In the genomic region with DNA sequence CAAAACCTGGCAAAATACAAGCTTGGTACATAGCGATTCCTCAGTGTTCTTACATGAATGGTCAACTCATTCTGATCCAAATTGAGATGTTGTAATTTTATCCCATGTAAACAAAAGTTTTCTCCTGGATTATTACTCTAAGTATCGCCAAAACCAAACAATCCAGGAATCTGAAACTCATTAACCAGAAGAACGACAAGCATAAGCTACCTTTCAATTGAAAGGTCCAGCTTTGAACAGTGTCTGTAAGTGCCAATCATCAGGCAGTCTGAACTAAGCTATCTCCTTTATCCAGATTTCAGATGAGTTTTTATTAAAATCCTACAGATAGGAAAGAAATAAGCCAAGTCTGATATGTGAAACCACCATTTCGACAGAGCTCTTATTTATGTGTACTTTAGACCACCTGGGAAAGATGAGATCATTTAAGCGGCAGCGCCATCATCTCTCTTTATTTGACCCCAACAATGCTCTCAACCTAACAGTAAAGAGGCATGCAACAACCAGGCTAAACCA, we compare ENCODE assay signal across 8 cellular contexts. TPM values are rescaled to one million over a fixed set of nuclear protein-coding genes. Genes with fewer than 3 reads are reported as not detected.
DNase-seq lines count a peak whose midpoint lies in the region; ATAC-seq, FAIRE-seq and TF ChIP-seq lines count a peak whose summit lies in the region.

No MANE protein-coding gene starts in this region.

- no peak for ATAC-seq in CD4-positive, alpha-beta T cell (ENCODE audit: poor library complexity)

- H3K27ac Mint-ChIP-seq in CD4-positive, alpha-beta T cell, result peak overlapping the region; percentile 91
- peak overlapping the region; percentile 98 to 99 (median 98) for H3K27ac Mint-ChIP-seq in nephron

- peaks cover 16% of the 10 kb centered on the region for H4K20me1 ChIP-seq in Karpas-422 (ENCODE audit: insufficient read depth, low read depth, low read length)

- peaks cover 67% of the 10 kb centered on the region for H3K79me2 ChIP-seq in Karpas-422 (ENCODE audit: low read length)

- no peak overlapping the region for H2AFZ ChIP-seq in Karpas-422 (ENCODE audit: low read length)

- no peaks in the 10 kb centered on the region for H3K9me2 ChIP-seq in Karpas-422 (replicated peaks; ENCODE audit: insufficient read depth, low read length)

- peak overlapping the region; percentile 91 for H3K9ac ChIP-seq in Karpas-422 (ENCODE audit: low read length)

- POLR2A ChIA-PET in CD4-positive, alpha-beta T cell (lab: Charles Lee), result interaction anchor here (1.0 to 6.2 kb wide), 7 partner anchors 9 to 316 kb away, joined by 3 to 85 read pairs (median 10); partner anchors contain the start of genes ELAC1, ME2 and SMAD4

- H3K27me3 ChIP-seq in CD4-positive, alpha-beta T cell (ENCODE audit: control insufficient read depth, insufficient read depth, low read length), result no peaks in the 10 kb centered on the region
- H3K27me3 ChIP-seq in Karpas-422 (ENCODE audit: low read length), result no peaks in the 10 kb centered on the region; the same call in 1 of the 2 replicates

- peaks cover 61% of the 10 kb centered on the region for H3K4me1 ChIP-seq in Karpas-422 (ENCODE audit: low read length)

- peak overlapping the region; percentile 94 for H3K4me3 Mint-ChIP-seq in CD4-positive, alpha-beta T cell
- peak overlapping the region; percentile 78 to 94 (median 89) for H3K4me3 Mint-ChIP-seq in nephron

- H3K9me3 ChIP-seq in CD4-positive, alpha-beta T cell (ENCODE audit: control insufficient read depth, low read length), result no peaks in the 10 kb centered on the region
- no peaks in the 10 kb centered on the region for H3K9me3 ChIP-seq in Karpas-422 (ENCODE audit: low read length)

- H3K9me3 Mint-ChIP-seq in CD4-positive, alpha-beta T cell, result no peaks in the 10 kb centered on the region
- H3K9me3 Mint-ChIP-seq in nephron, result no peaks in the 10 kb centered on the region

- peak overlapping the region; percentile 86 for H3K27ac ChIP-seq in CD4-positive, alpha-beta T cell (ENCODE audit: low read depth, low read length)
- no peak overlapping the region; the same call in 1 of the 2 replicates for H3K27ac ChIP-seq in Karpas-422 (ENCODE audit: low read length)

- CTCF ChIA-PET in CD4-positive, alpha-beta T cell (lab: Charles Lee), result interaction anchor here (0.7 to 1.7 kb wide), 4 partner anchors 8 to 43 kb away, joined by 3 to 5 read pairs (median 4); no protein-coding TSS in a partner anchor

- peak in 2 of 10 experiments; percentile 15 to 22 for DNase-seq in CD4-positive, alpha-beta T cell
- no peak for DNase-seq in Karpas-422
- peak; percentile 49 for DNase-seq in choroid plexus epithelial cell (ENCODE audit: low read depth)
- DNase-seq in GM12892 (ENCODE audit: insufficient read length), result no peak
- DNase-seq in T-helper 9 cell, result no peak
- DNase-seq in AG08396 (ENCODE audit: low spot score), result no peak
- DNase-seq in NCI-H1417 treated with DMSO at 0.1 percent for 48 hours (lab: John Stamatoyannopoulos, UW), result no peak

- TF ChIP-seq POLR2A in GM12892 (IDR thresholded peaks at IDR 0.05; ENCODE audit: low read depth, low read length), result no peak

- no peak for FAIRE-seq in GM12892 (lab: Jason Lieb, UNC)

- intact Hi-C loops in CD4-positive, alpha-beta T cell (cut with DNase I, micrococcal nuclease), result loop anchor here (2.0 to 10.0 kb wide), 6 partner anchors 170 to 910 kb away; partner anchors contain the start of genes CXXC1 (in 2 of the 2), ME2 (in 2 of the 2), ELAC1 (in 1 of the 2) and MBD1 (in 1 of the 2)

- H3K36me3 ChIP-seq in Karpas-422 (ENCODE audit: insufficient read depth, low read length), result no peaks in the 10 kb centered on the region

- no peaks in the 10 kb centered on the region for H3K27me3 Mint-ChIP-seq in CD4-positive, alpha-beta T cell
- H3K27me3 Mint-ChIP-seq in nephron (ENCODE audit: low read depth), result no peaks in the 10 kb centered on the region

- H3K4me3 ChIP-seq in Karpas-422 (ENCODE audit: low read length) (peak overlapping the region; percentile 90), choroid plexus epithelial cell (ENCODE audit: low read depth, low read length) (peak overlapping the region; percentile 92)

- H3K4me2 ChIP-seq in Karpas-422 (ENCODE audit: low read depth, low read length, poor library complexity, severe bottlenecking), result peak overlapping the region; percentile 57

- peaks cover 24% of the 10 kb centered on the region for H3K36me3 Mint-ChIP-seq in CD4-positive, alpha-beta T cell (ENCODE audit: low read depth)
- peaks cover 20% of the 10 kb centered on the region for H3K36me3 Mint-ChIP-seq in nephron (ENCODE audit: low read depth)

- TF ChIP-seq CTCF in CD4-positive, alpha-beta T cell (IDR thresholded peaks at IDR 0.05), result no peak
- TF ChIP-seq CTCF in choroid plexus epithelial cell (conservative IDR thresholded peaks at IDR 0.05; ENCODE audit: low read depth, low read length), result no peak
- no peak for TF ChIP-seq CTCF in nephron (IDR thresholded peaks at IDR 0.05; ENCODE audit: unreplicated experiment in 3 of 3)

- H3K4me1 Mint-ChIP-seq in CD4-positive, alpha-beta T cell (ENCODE audit: low read depth), result peaks cover 59% of the 10 kb centered on the region
- H3K4me1 Mint-ChIP-seq in nephron, result peaks cover 45% of the 10 kb centered on the region

RNA-seq across cellular contexts. Expression of gene MEX3C, which starts 2.3 kb away (rescaled TPM):
- total RNA-seq in CD4-positive, alpha-beta T cell, result 10 to 100 TPM; 70.8 to 76.1 TPM
- total RNA-seq in Karpas-422 (2014; rRNA removed; shearing (Covaris generic); ENCODE audit: low replicate concordance), result 28.8 and 43.7 TPM in 2 replicates
- polyA plus RNA-seq in GM12892 (2012; ENCODE audit: missing spikeins), result 19.4 TPM
